Comparison of ENCODE assay signal across 9 cellular contexts in genomic region chr2:241637233-241638062, GRCh38. TPM values are rescaled to one million over a fixed set of nuclear protein-coding genes. Genes with fewer than 3 reads are reported as not detected.
DNase-seq lines count a peak whose midpoint lies in the region; ATAC-seq, FAIRE-seq and TF ChIP-seq lines count a peak whose summit lies in the region.
"Had no signal": no experiment of that assay in that cellular context is flagged by ENCODE, and none has a peak within 500 bp of the region (broad histone marks: within the 10 kb centered on the region; RNA-seq: fewer than 3 reads in every experiment).

ATG4B (plus strand) TSS chr2:241637693; CDS start chr2:241637715, 22 bp downstream.

- H3K27ac ChIP-seq in BLaER1 treated with 17β-estradiol and CSF1 and Interleukin-3, amounts not matched to agents 10 nM and 100 nM: peak within 1 kb of the TSS; percentile 97 to 100 (median 99)
- H3K27ac ChIP-seq in dorsolateral prefrontal cortex (peak within 1 kb of the TSS; percentile 91 to 100 (median 98)), right lobe of liver (peak within 1 kb of the TSS; percentile 94 to 99 (median 98))

- H3K27ac Mint-ChIP-seq in activated CD4-positive, alpha-beta memory T cell treated with anti-CD3 and anti-CD28 coated beads for 36 hours: peak within 1 kb of the TSS; percentile 84

- DNase-seq in GM19239 (ENCODE audit: insufficient read length, low spot score): peak; percentile 99
- DNase-seq in NCI-H69 (lab: John Stamatoyannopoulos, UW): peak; percentile 84
- peak; percentile 84 for DNase-seq in activated CD4-positive, alpha-beta memory T cell treated with anti-CD3 and anti-CD28 coated beads for 36 hours
- DNase-seq in dorsolateral prefrontal cortex: peak; percentile 69 to 92 (median 81)
- peak; percentile 90 to 91 (median 91) for DNase-seq in right lobe of liver
- peak; percentile 67 to 73 for DNase-seq in stimulated activated CD4-positive, alpha-beta T cell treated with anti-CD3 and anti-CD28 coated beads, Interleukin-4, amount 100 ng/mL, for 4 hours

- CTCF ChIA-PET in activated CD4-positive, alpha-beta memory T cell treated with anti-CD3 and anti-CD28 coated beads for 36 hours (lab: Charles Lee): interaction anchor here (1.0 to 1.6 kb wide), 5 partner anchors 25 to 488 kb away, joined by 3 to 5 read pairs (median 3); partner anchors contain the start of gene PASK

- peak; percentile 61 for ATAC-seq in HG03442 (IDR thresholded peaks at IDR 0.05; ENCODE audit: unreplicated experiment)
- ATAC-seq in right lobe of liver: peak; percentile 80 to 85 (median 83)

- TF ChIP-seq POLR2A in right lobe of liver (IDR thresholded peaks at IDR 0.05): no peak

- peaks cover 22% of the 10 kb centered on the region for H3K36me3 Mint-ChIP-seq in activated CD4-positive, alpha-beta memory T cell treated with anti-CD3 and anti-CD28 coated beads for 36 hours

- no peaks in the 10 kb centered on the region for H3K27me3 ChIP-seq in BLaER1 treated with 17β-estradiol and CSF1 and Interleukin-3, amounts not matched to agents 10 nM and 100 nM
- H3K27me3 ChIP-seq in dorsolateral prefrontal cortex (no peaks in the 10 kb centered on the region), right lobe of liver (no peaks in the 10 kb centered on the region)

- H3K9me3 Mint-ChIP-seq in activated CD4-positive, alpha-beta memory T cell treated with anti-CD3 and anti-CD28 coated beads for 36 hours: no peaks in the 10 kb centered on the region

- H3K36me3 ChIP-seq in BLaER1 treated with 17β-estradiol and CSF1 and Interleukin-3, amounts not matched to agents 10 nM and 100 nM: peaks cover 33 to 52% (median 50%) of the 10 kb centered on the region in 11 experiments
- peaks cover 0 to 24% (median 11%) of the 10 kb centered on the region in 4 donors for H3K36me3 ChIP-seq in right lobe of liver

- peaks cover 55% of the 10 kb centered on the region for H3K4me1 Mint-ChIP-seq in activated CD4-positive, alpha-beta memory T cell treated with anti-CD3 and anti-CD28 coated beads for 36 hours (ENCODE audit: low read depth)

- WGBS in right lobe of liver (ENCODE audit: insufficient coverage, low coverage, low lambda C conversion rate, missing lambda C conversion rate): 0% methylated on average over 5 of the region's 123 CpGs

- peak within 1 kb of the TSS; percentile 70 to 97 (median 88) for H3K4me3 ChIP-seq in BLaER1 treated with 17β-estradiol and CSF1 and Interleukin-3, amounts not matched to agents 10 nM and 100 nM
- H3K4me3 ChIP-seq in dorsolateral prefrontal cortex (peak within 1 kb of the TSS; percentile 57 to 99 (median 86)), right lobe of liver (peak within 1 kb of the TSS; percentile 84 to 89 (median 85))

- peaks cover 38 to 66% (median 43%) of the 10 kb centered on the region in 10 experiments for H3K4me1 ChIP-seq in BLaER1 treated with 17β-estradiol and CSF1 and Interleukin-3, amounts not matched to agents 10 nM and 100 nM
- peaks cover 0 to 20% (median 4%) of the 10 kb centered on the region in 4 donors for H3K4me1 ChIP-seq in right lobe of liver

- H3K9me3 ChIP-seq in BLaER1 treated with 17β-estradiol and CSF1 and Interleukin-3, amounts not matched to agents 10 nM and 100 nM (replicated peaks in 1 of 11): peaks cover 8 to 19% (median 14%) of the 10 kb centered on the region in 11 experiments; a peak in 21 of 22 replicates
- no peaks in the 10 kb centered on the region for H3K9me3 ChIP-seq in right lobe of liver

- H4K20me1 ChIP-seq in BLaER1 treated with 17β-estradiol and CSF1 and Interleukin-3, amounts not matched to agents 10 nM and 100 nM: peaks cover 55 to 89% (median 70%) of the 10 kb centered on the region in 11 experiments; a peak in 21 of 22 replicates

- intact Hi-C loops in activated CD4-positive, alpha-beta memory T cell treated with anti-CD3 and anti-CD28 coated beads for 36 hours (cut with micrococcal nuclease): loop anchor here (1.0 to 5.0 kb wide), 3 partner anchors 17 to 320 kb away; partner anchors contain the start of genes HDLBP, SEPTIN2 and STK25
- intact Hi-C loops in dorsolateral prefrontal cortex (cut with DNase I): loop anchor here (1.0 to 10.0 kb wide), 9 partner anchors 49 to 1073 kb away; partner anchors contain the start of genes HDLBP (in 2 of the 2), SEPTIN2 (in 2 of the 2), STK25 (in 2 of the 2) and D2HGDH (in 1 of the 2)
- intact Hi-C loops in right lobe of liver (cut with DNase I): no loop called here

- no peaks in the 10 kb centered on the region for H3K27me3 Mint-ChIP-seq in activated CD4-positive, alpha-beta memory T cell treated with anti-CD3 and anti-CD28 coated beads for 36 hours

- peak within 1 kb of the TSS; percentile 84 to 99 (median 92) for H3K4me2 ChIP-seq in BLaER1 treated with 17β-estradiol and CSF1 and Interleukin-3, amounts not matched to agents 10 nM and 100 nM

- POLR2A ChIA-PET in activated CD4-positive, alpha-beta memory T cell treated with anti-CD3 and anti-CD28 coated beads for 36 hours (lab: Charles Lee): interaction anchor here (0.9 to 1.8 kb wide), 4 partner anchors 49 to 166 kb away, joined by 3 to 5 read pairs (median 3); partner anchors contain the start of genes DTYMK and ING5

- H3K9ac ChIP-seq in BLaER1 treated with 17β-estradiol and CSF1 and Interleukin-3, amounts not matched to agents 10 nM and 100 nM: peak within 1 kb of the TSS; percentile 96 to 100 (median 99)

- TF ChIP-seq CTCF in dorsolateral prefrontal cortex (IDR thresholded peaks at IDR 0.05 in 54 of 56, conservative IDR thresholded peaks at IDR 0.05 in 2 of 56; ENCODE audit: low read depth in 1 of 56, partially characterized antibody in 56 of 56): peak in 24 of 56 donors; percentile 7 to 48 (median 22)
- no peak for TF ChIP-seq CTCF in right lobe of liver (IDR thresholded peaks at IDR 0.05)

- peak within 1 kb of the TSS; percentile 91 for H3K4me3 Mint-ChIP-seq in activated CD4-positive, alpha-beta memory T cell treated with anti-CD3 and anti-CD28 coated beads for 36 hours

- peak; percentile 78 for FAIRE-seq in GM19239 (lab: Jason Lieb, UNC)
- FAIRE-seq: islet of Langerhans had no signal

RNA-seq across cellular contexts. Expression of gene ATG4B, which starts in this region (rescaled TPM):
- total RNA-seq in activated CD4-positive, alpha-beta memory T cell treated with anti-CD3 and anti-CD28 coated beads for 36 hours: 10 to 100 TPM; 85.0 to 85.9 TPM
- total RNA-seq in dorsolateral prefrontal cortex: 100 to 1,000 TPM in 104 of 120 experiments, 10 to 100 TPM in 16; 79.3 to 164 (median 118) TPM
- total RNA-seq in right lobe of liver: 10 to 100 TPM; 20.6 to 49.8 (median 39.3) TPM

Comparison
In these comparisons a context has a peak if more than half of its experiments do, and no peak if none do; other contexts are left out.
1. Peak in every context shown above with its lines: DNase-seq, ATAC-seq, H3K4me3 ChIP-seq and H3K27ac ChIP-seq.
2. intact Hi-C loops: an anchor here in activated CD4-positive, alpha-beta memory T cell treated with anti-CD3 and anti-CD28 coated beads for 36 hours (1.0 to 5.0 kb wide) and dorsolateral prefrontal cortex (1.0 to 10.0 kb wide); none called in right lobe of liver.